In the genomic region with DNA sequence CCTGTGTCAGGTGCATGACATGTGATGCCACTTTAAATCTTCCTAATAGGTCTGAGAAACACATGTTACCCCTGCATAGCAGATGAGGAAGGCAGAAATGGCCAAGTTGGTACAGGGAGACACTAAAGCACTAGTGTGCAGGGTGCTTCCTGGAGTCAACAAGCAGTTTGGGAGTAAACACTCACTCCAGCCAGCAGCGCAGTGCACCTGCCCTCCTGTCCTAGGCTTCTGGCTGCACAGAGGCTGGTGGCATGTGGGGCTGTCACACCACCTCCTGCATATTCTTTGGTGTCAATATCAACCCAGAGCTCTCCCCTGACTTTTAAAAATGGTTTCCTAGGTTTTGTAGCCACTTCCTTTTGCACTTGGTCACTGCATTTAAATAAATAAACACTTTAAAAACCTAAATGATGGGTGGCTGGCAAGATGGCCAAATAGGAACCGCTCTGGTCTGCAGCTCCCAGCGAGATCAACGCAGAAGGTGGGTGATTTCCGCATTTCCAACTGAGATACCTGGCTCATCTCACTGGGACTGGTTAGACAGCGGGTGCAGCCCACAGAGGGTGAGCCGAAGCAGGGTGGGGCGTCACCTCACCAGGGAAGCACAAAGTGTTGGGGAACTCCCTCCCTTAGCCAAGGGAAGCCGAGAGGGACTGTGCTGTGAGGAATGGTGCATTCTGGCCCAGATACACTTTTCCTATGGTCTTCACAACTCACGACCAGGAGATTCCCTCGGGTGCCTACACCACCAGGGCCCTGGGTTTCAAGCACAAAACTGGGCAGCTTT, we compare ENCODE assay signal across 20 cellular contexts. TPM values are rescaled to one million over a fixed set of nuclear protein-coding genes. Genes with fewer than 3 reads are reported as not detected.
"Had no signal": no experiment of that assay in that cellular context is flagged by ENCODE, and none has a peak within 500 bp of the region (broad histone marks: within the 10 kb centered on the region; RNA-seq: fewer than 3 reads in every experiment).

No MANE protein-coding gene starts in this region.

- H3K79me2 ChIP-seq: parathyroid adenoma had no signal

- H3K4me2 ChIP-seq: neural progenitor cell had no signal

- H3K27me3 ChIP-seq: brain microvascular endothelial cell, neural progenitor cell had no signal

- H3K4me1 ChIP-seq: heart left ventricle, lower lobe of right lung, neural progenitor cell, parathyroid adenoma, sigmoid colon, spleen, suprapubic skin had no signal

- ATAC-seq: activated T-helper 17 cell treated with anti-CD3 and anti-CD28 coated beads, Interleukin-2, amount 50 U/mL, for 72 hours; heart left ventricle; left colon; lower lobe of right lung; WTC11 had no signal

- H3K4me3 ChIP-seq: heart left ventricle, lower lobe of right lung, neural progenitor cell, sigmoid colon, spleen, suprapubic skin had no signal

- H3K9me3 ChIP-seq: heart left ventricle, lower lobe of right lung, sigmoid colon, suprapubic skin had no signal

- DNase-seq: activated CD4-positive, alpha-beta T cell treated with anti-CD3 and anti-CD28 coated beads, Interleukin-2, amount 10 ng/mL, durations not matched to agents 7 days and 5 days; activated naive CD4-positive, alpha-beta T cell treated with Interleukin-2 at 50 U/mL for 16 hours; anterior cingulate cortex; brain microvascular endothelial cell; cortex of kidney; effector CD4-positive, alpha-beta T cell; heart left ventricle; left colon; lower lobe of right lung; sigmoid colon; spleen had no signal

- H3K36me3 ChIP-seq: brain microvascular endothelial cell, heart left ventricle, lower lobe of right lung, neural progenitor cell, sigmoid colon, spleen, suprapubic skin had no signal

- H3K27ac ChIP-seq: brain microvascular endothelial cell, heart left ventricle, lower lobe of right lung, neural progenitor cell, parathyroid adenoma, sigmoid colon, spleen, suprapubic skin had no signal

- H2AFZ ChIP-seq: neural progenitor cell, parathyroid adenoma had no signal

RNA-seq across cellular contexts. Expression of a gene that starts 33.5 kb away (rescaled TPM):
- total RNA-seq: activated CD4-positive, alpha-beta T cell treated with anti-CD3 and anti-CD28 coated beads, Interleukin-2, amount 10 ng/mL, durations not matched to agents 7 days and 5 days; activated T-helper 17 cell treated with anti-CD3 and anti-CD28 coated beads, Interleukin-2, amount 50 U/mL, for 72 hours; frontal cortex; heart left ventricle; left colon; lower lobe of right lung; mesothelial cell of epicardium; myocyte; T-helper 2 cell treated with Interferon-gamma antibody and Interleukin-4, amounts not matched to agents 100 ng/mL and 5 ng/mL, for 36 hours had no signal
- polyA plus RNA-seq: heart left ventricle had no signal
